Comparison of ENCODE assay signal across 1 cellular context in the genomic region with DNA sequence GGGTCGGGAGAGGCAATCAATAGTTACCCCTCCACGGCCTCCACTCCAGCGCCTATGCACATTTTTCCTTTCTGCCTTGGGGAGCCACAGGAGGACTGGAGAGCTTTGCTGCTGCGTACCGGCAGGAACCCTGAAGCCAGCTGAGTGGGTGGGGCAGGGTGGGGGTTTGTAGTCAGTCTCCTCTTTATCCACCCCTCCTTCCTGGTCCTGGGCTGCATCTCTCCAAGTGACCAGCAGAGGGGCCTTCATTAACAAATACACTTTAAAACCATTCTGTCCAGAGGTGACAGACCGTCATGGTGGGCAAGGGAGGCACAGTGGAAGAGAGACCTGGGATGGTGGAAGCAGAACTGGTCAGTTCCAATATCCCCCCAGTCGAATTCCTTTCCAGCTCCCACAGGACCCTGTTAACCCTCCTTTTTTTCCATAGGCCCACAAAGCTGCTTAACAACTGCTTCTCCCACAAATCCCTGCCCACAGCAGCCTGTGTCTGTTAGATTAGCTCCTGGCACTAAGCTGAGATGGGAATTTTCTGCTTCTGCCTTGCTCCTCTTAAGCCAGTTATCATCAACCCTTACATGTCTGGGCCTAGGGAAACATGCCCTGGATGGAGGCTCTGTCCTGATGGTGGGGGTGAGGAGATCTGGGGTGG.
TF ChIP-seq lines count a peak whose summit lies in the region.

No MANE protein-coding gene starts in this region.

TF ChIP-seq in GM23338, 12 proteins besides CTCF, POLR2A, EP300 and RAD21:
- peak; percentile 7 for TF ChIP-seq EZH2 (IDR thresholded peaks at IDR 0.05; ENCODE audit: low read depth, unreplicated experiment)
- TF ChIP-seq, protein P1, sequence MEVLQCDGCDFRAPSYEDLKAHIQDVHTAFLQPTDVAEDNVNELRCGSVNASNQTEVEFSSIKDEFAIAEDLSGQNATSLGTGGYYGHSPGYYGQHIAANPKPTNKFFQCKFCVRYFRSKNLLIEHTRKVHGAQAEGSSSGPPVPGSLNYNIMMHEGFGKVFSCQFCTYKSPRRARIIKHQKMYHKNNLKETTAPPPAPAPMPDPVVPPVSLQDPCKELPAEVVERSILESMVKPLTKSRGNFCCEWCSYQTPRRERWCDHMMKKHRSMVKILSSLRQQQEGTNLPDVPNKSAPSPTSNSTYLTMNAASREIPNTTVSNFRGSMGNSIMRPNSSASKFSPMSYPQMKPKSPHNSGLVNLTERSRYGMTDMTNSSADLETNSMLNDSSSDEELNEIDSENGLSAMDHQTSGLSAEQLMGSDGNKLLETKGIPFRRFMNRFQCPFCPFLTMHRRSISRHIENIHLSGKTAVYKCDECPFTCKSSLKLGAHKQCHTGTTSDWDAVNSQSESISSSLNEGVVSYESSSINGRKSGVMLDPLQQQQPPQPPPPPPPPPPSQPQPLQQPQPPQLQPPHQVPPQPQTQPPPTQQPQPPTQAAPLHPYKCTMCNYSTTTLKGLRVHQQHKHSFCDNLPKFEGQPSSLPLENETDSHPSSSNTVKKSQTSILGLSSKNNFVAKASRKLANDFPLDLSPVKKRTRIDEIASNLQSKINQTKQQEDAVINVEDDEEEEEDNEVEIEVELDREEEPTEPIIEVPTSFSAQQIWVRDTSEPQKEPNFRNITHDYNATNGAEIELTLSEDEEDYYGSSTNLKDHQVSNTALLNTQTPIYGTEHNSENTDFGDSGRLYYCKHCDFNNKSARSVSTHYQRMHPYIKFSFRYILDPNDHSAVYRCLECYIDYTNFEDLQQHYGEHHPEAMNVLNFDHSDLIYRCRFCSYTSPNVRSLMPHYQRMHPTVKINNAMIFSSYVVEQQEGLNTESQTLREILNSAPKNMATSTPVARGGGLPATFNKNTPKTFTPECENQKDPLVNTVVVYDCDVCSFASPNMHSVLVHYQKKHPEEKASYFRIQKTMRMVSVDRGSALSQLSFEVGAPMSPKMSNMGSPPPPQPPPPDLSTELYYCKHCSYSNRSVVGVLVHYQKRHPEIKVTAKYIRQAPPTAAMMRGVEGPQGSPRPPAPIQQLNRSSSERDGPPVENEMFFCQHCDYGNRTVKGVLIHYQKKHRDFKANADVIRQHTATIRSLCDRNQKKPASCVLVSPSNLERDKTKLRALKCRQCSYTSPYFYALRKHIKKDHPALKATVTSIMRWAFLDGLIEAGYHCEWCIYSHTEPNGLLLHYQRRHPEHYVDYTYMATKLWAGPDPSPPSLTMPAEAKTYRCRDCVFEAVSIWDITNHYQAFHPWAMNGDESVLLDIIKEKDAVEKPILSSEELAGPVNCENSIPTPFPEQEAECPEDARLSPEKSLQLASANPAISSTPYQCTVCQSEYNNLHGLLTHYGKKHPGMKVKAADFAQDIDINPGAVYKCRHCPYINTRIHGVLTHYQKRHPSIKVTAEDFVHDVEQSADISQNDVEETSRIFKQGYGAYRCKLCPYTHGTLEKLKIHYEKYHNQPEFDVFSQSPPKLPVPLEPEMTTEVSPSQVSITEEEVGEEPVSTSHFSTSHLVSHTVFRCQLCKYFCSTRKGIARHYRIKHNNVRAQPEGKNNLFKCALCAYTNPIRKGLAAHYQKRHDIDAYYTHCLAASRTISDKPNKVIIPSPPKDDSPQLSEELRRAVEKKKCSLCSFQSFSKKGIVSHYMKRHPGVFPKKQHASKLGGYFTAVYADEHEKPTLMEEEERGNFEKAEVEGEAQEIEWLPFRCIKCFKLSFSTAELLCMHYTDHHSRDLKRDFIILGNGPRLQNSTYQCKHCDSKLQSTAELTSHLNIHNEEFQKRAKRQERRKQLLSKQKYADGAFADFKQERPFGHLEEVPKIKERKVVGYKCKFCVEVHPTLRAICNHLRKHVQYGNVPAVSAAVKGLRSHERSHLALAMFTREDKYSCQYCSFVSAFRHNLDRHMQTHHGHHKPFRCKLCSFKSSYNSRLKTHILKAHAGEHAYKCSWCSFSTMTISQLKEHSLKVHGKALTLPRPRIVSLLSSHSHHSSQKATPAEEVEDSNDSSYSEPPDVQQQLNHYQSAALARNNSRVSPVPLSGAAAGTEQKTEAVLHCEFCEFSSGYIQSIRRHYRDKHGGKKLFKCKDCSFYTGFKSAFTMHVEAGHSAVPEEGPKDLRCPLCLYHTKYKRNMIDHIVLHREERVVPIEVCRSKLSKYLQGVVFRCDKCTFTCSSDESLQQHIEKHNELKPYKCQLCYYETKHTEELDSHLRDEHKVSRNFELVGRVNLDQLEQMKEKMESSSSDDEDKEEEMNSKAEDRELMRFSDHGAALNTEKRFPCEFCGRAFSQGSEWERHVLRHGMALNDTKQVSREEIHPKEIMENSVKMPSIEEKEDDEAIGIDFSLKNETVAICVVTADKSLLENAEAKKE (CRISPR knock-in tag; IDR thresholded peaks at IDR 0.05) = no peak
- TF ChIP-seq NANOG (IDR thresholded peaks at IDR 0.05; ENCODE audit: borderline replicate concordance) = no peak
